ENCODE assay signal across 8 cellular contexts in genomic region chr1:102497810-102498209, GRCh38.
DNase-seq lines count a peak whose midpoint lies in the region; ATAC-seq and TF ChIP-seq lines count a peak whose summit lies in the region.
"Not testable (repeated sequence)": the region's sequence is repeated elsewhere in the genome, so short reads cannot be mapped to it uniquely, and the experiment has no call there.

No MANE protein-coding gene starts in this region.

- H3K4me2 ChIP-seq in DND-41 (ENCODE audit: insufficient read depth, low read length) = not testable (repeated sequence)

- not testable (repeated sequence) for H3K9me3 ChIP-seq in A673 (ENCODE audit: low read depth, low read length, poor library complexity, severe bottlenecking); DND-41 (ENCODE audit: insufficient read depth, low read length, severe bottlenecking)
- peaks cover 32% of the 10 kb centered on the region for H3K9me3 ChIP-seq in HUES48 (ENCODE audit: control insufficient read depth, insufficient read depth, low read length)

- not testable (repeated sequence) for H3K4me3 Mint-ChIP-seq in nephron progenitor cell

- H3K4me3 ChIP-seq in A673 (ENCODE audit: low read depth, low read length, poor library complexity, severe bottlenecking); DND-41 (ENCODE audit: low read depth in 1 of 2, low read length in 2 of 2); HUES48 (ENCODE audit: low read depth, low read length): not testable (repeated sequence)

- TF ChIP-seq CTCF in A673 (conservative IDR thresholded peaks at IDR 0.05; ENCODE audit: low read depth, low read length); DND-41 (IDR thresholded peaks at IDR 0.05; ENCODE audit: borderline replicate concordance, extremely low read depth, low read length, poor library complexity, severe bottlenecking); nephron progenitor cell (IDR thresholded peaks at IDR 0.05): not testable (repeated sequence)

- not testable (repeated sequence) for H3K36me3 ChIP-seq in A673 (ENCODE audit: insufficient read depth, low read length, poor library complexity, severe bottlenecking); DND-41 (ENCODE audit: insufficient read depth, low read length); HUES48 (ENCODE audit: control insufficient read depth, insufficient read depth, low read length)

- H2AFZ ChIP-seq in DND-41 (ENCODE audit: low read depth, low read length) = not testable (repeated sequence)

- H3K4me1 Mint-ChIP-seq in nephron progenitor cell = not testable (repeated sequence)

- H3K36me3 Mint-ChIP-seq in nephron progenitor cell (ENCODE audit: low read depth) = not testable (repeated sequence)

- POLR2A ChIA-PET in A673 (lab: Charles Lee; ENCODE audit: low non-redundant PET) = not testable (repeated sequence)

- ATAC-seq in DND-41 (ENCODE audit: insufficient read depth, low read depth) = not testable (repeated sequence)

- H3K4me1 ChIP-seq in A673 (ENCODE audit: insufficient read depth, low read length, poor library complexity, severe bottlenecking); DND-41 (ENCODE audit: insufficient read depth, low read length); HUES48 (ENCODE audit: control insufficient read depth, insufficient read depth, low read length): not testable (repeated sequence)

- intact Hi-C loops in A673 (cut with micrococcal nuclease; ENCODE audit: unreplicated experiment) = not testable (repeated sequence)

- H3K9ac ChIP-seq in DND-41 (ENCODE audit: low read depth, low read length); HUES48 (ENCODE audit: low read depth, low read length): not testable (repeated sequence)

- H3K27me3 Mint-ChIP-seq in nephron progenitor cell (ENCODE audit: low read depth, poor library complexity) = not testable (repeated sequence)

- not testable (repeated sequence) for BruUV-seq in A673 (replicated peaks; lab: Mats Ljungman, UMichigan)

- H3K27me3 ChIP-seq in A673 (replicated peaks; ENCODE audit: insufficient read depth, low read depth, low read length, poor library complexity); DND-41 (ENCODE audit: insufficient read depth, low read length, poor library complexity); HUES48 (ENCODE audit: control insufficient read depth, insufficient read depth, low read length): not testable (repeated sequence)

- H4K20me1 ChIP-seq in DND-41 (ENCODE audit: insufficient read depth, low read length) = not testable (repeated sequence)

- H3K27ac ChIP-seq in A673 (ENCODE audit: low read depth, low read length, poor library complexity, severe bottlenecking); DND-41 (ENCODE audit: low read length): not testable (repeated sequence)
- peak overlapping the region; percentile 21 for H3K27ac ChIP-seq in HUES48 (ENCODE audit: low read depth, low read length)

- H3K27ac Mint-ChIP-seq in nephron progenitor cell = not testable (repeated sequence)

- DNase-seq in A673 (ENCODE audit: low spot score) (peak; percentile 3), DND-41 (peak; percentile 19), NCI-H748 (lab: John Stamatoyannopoulos, UW; ENCODE audit: unreplicated experiment) (peak; percentile 29), SK-N-DZ (ENCODE audit: low spot score) (peak; percentile 17), dermis blood vessel endothelial cell (peak; percentile 0), iPS DF 4.7 (ENCODE audit: extremely low read depth, low spot score) (peak; percentile 19), nephron progenitor cell (peak; percentile 45)

- H3K79me2 ChIP-seq in DND-41 (ENCODE audit: insufficient read depth, low read length) = not testable (repeated sequence)

- peaks cover 34% of the 10 kb centered on the region for H3K9me3 Mint-ChIP-seq in nephron progenitor cell

- CTCF ChIA-PET in A673 (lab: Charles Lee) = not testable (repeated sequence)
